Comparison of ENCODE assay signal across 7 cellular contexts in genomic region chr2:139159177-139159576, GRCh38.
"Had no signal": no experiment of that assay in that cellular context is flagged by ENCODE, and none has a peak within 500 bp of the region (broad histone marks: within the 10 kb centered on the region; RNA-seq: fewer than 3 reads in every experiment).

No MANE protein-coding gene starts in this region.

- DNase-seq: H9, HCEC 1CT, KBM-7 had no signal

- H3K4me2 ChIP-seq: GM23338 had no signal

- H3K4me3 ChIP-seq: GM23338 had no signal

- H2AFZ ChIP-seq: GM23338 had no signal

- FAIRE-seq: H1, H54, HTR-8/SVneo had no signal

- ATAC-seq: GM23338 had no signal
